In the genomic region with DNA sequence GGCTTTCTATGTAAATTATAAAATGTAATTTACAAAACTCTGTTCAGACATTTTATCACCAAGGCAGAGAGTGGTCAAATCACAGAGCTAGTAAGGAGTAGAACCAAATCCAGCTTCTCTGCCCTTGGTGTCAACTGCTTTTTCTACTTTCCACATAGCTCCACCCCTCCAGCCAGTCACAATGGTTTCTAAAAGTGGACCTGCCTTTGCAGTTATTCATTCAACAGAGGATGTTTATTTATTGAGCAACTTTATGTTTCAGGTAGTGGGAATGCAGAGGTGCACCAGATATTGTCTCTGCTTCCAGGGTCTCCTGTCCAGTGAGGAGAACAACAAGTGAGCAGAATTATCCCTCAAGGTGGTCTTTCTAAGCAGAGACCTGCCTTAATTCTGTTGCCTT, we compare ENCODE assay signal across 20 cellular contexts. TPM values are rescaled to one million over a fixed set of nuclear protein-coding genes. Genes with fewer than 3 reads are reported as not detected.
DNase-seq lines count a peak whose midpoint lies in the region; ATAC-seq and TF ChIP-seq lines count a peak whose summit lies in the region.
"Had no signal": no experiment of that assay in that cellular context is flagged by ENCODE, and none has a peak within 500 bp of the region (broad histone marks: within the 10 kb centered on the region; RNA-seq: fewer than 3 reads in every experiment).

No MANE protein-coding gene starts in this region.

- DNase-seq in MCF 10A (ENCODE audit: unreplicated experiment): peak; percentile 61
- DNase-seq in breast epithelium (ENCODE audit: low spot score in 2 of 2): no peak
- DNase-seq in NCI-H226: peak; percentile 18
- DNase-seq in stimulated activated effector memory CD8-positive, alpha-beta T cell treated with anti-CD3 and anti-CD28 coated beads, Interleukin-12 subunit alpha, Interleukin-12 subunit beta, amount 100 ng/mL, for 72 hours (ENCODE audit: low spot score in 2 of 2): no peak
- no peak for DNase-seq in iPS-NIHi11 (ENCODE audit: low spot score)
- DNase-seq: activated CD4-positive, alpha-beta T cell treated with anti-CD3 and anti-CD28 coated beads for 4 hours; activated effector memory CD4-positive, alpha-beta T cell treated with anti-CD3 and anti-CD28 coated beads, Interleukin-2, amount 50 U/mL, for 16 hours; C1 segment of cervical spinal cord; cortex of kidney; DMS 273 treated with DMSO at 0.1 percent for 48 hours; MG63; NCI-H1436 treated with DMSO at 0.1 percent for 48 hours; NCI-H2171; SHP77 treated with DMSO at 0.1 percent for 48 hours had no signal

- no peaks in the 10 kb centered on the region for H3K27me3 Mint-ChIP-seq in MCF 10A (ENCODE audit: insufficient read depth, unreplicated experiment)
- no peaks in the 10 kb centered on the region for H3K27me3 Mint-ChIP-seq in dendritic cell treated with granulocyte-macrophage colony-stimulating factor and Interleukin-4, amounts not matched to agents 40 ng/mL and 50 ng/mL, for 4 days

- no peaks in the 10 kb centered on the region for H3K9me3 Mint-ChIP-seq in MCF 10A (ENCODE audit: unreplicated experiment)
- H3K9me3 Mint-ChIP-seq in dendritic cell treated with granulocyte-macrophage colony-stimulating factor and Interleukin-4, amounts not matched to agents 40 ng/mL and 50 ng/mL, for 4 days: no peaks in the 10 kb centered on the region
- H3K9me3 Mint-ChIP-seq in stimulated activated effector memory CD8-positive, alpha-beta T cell treated with anti-CD3 and anti-CD28 coated beads, Interleukin-12 subunit alpha, Interleukin-12 subunit beta, amount 100 ng/mL, for 72 hours: peaks cover 2% of the 10 kb centered on the region

- H3K36me3 ChIP-seq in breast epithelium: no peaks in the 10 kb centered on the region
- H3K36me3 ChIP-seq: HAP-1, MG63, right atrium auricular region had no signal

- H3K9me3 ChIP-seq in breast epithelium: no peaks in the 10 kb centered on the region
- H3K9me3 ChIP-seq: HAP-1, MG63, right atrium auricular region had no signal

- no peak overlapping the region for H3K4me3 Mint-ChIP-seq in MCF 10A (ENCODE audit: unreplicated experiment)
- H3K4me3 Mint-ChIP-seq in dendritic cell treated with granulocyte-macrophage colony-stimulating factor and Interleukin-4, amounts not matched to agents 40 ng/mL and 50 ng/mL, for 4 days: no peak overlapping the region
- H3K4me3 Mint-ChIP-seq in stimulated activated effector memory CD8-positive, alpha-beta T cell treated with anti-CD3 and anti-CD28 coated beads, Interleukin-12 subunit alpha, Interleukin-12 subunit beta, amount 100 ng/mL, for 72 hours: no peak overlapping the region

- no peaks in the 10 kb centered on the region for H3K36me3 Mint-ChIP-seq in MCF 10A (ENCODE audit: insufficient read depth, unreplicated experiment)
- H3K36me3 Mint-ChIP-seq in dendritic cell treated with granulocyte-macrophage colony-stimulating factor and Interleukin-4, amounts not matched to agents 40 ng/mL and 50 ng/mL, for 4 days (ENCODE audit: low read depth): no peaks in the 10 kb centered on the region
- no peaks in the 10 kb centered on the region for H3K36me3 Mint-ChIP-seq in stimulated activated effector memory CD8-positive, alpha-beta T cell treated with anti-CD3 and anti-CD28 coated beads, Interleukin-12 subunit alpha, Interleukin-12 subunit beta, amount 100 ng/mL, for 72 hours

- CTCF ChIA-PET in MCF 10A (lab: Yijun Ruan, JAX): interaction anchor here (0.6 kb wide), 1 partner anchor 10 kb away, joined by 3 read pairs; no protein-coding TSS in a partner anchor

- no peak overlapping the region for H3K4me3 ChIP-seq in breast epithelium
- H3K4me3 ChIP-seq: HAP-1, hepatocyte, MG63, right atrium auricular region had no signal

- peaks cover 14% of the 10 kb centered on the region for H3K4me1 Mint-ChIP-seq in MCF 10A (ENCODE audit: insufficient read depth, unreplicated experiment)
- H3K4me1 Mint-ChIP-seq in dendritic cell treated with granulocyte-macrophage colony-stimulating factor and Interleukin-4, amounts not matched to agents 40 ng/mL and 50 ng/mL, for 4 days (ENCODE audit: low read depth): peaks cover 67% of the 10 kb centered on the region
- peaks cover 17% of the 10 kb centered on the region for H3K4me1 Mint-ChIP-seq in stimulated activated effector memory CD8-positive, alpha-beta T cell treated with anti-CD3 and anti-CD28 coated beads, Interleukin-12 subunit alpha, Interleukin-12 subunit beta, amount 100 ng/mL, for 72 hours

- BruUV-seq in MCF 10A (replicated peaks; lab: Mats Ljungman, UMichigan): no TSS peak

- ATAC-seq in stimulated activated effector memory CD8-positive, alpha-beta T cell treated with anti-CD3 and anti-CD28 coated beads, Interleukin-12 subunit alpha, Interleukin-12 subunit beta, amount 100 ng/mL, for 72 hours: no peak
- no peak for ATAC-seq in HG02678 (IDR thresholded peaks at IDR 0.05; ENCODE audit: unreplicated experiment)
- no peak for ATAC-seq in GM19397 (IDR thresholded peaks at IDR 0.05; ENCODE audit: unreplicated experiment)

- intact Hi-C loops in MCF 10A (cut with micrococcal nuclease) (no loop called here), breast epithelium (cut with DNase I; ENCODE audit: low total_unique reads) (no loop called here)
- intact Hi-C loops in dendritic cell treated with granulocyte-macrophage colony-stimulating factor and Interleukin-4, amounts not matched to agents 40 ng/mL and 50 ng/mL, for 4 days (cut with micrococcal nuclease): loop anchor here (5.0 kb wide), 1 partner anchor 41 kb away; the partner anchor contains the start of gene CD274

- POLR2A ChIA-PET in MCF 10A (lab: Yijun Ruan, JAX): interaction anchor here (1.2 to 2.2 kb wide), 4 partner anchors 18 to 57 kb away, joined by 3 to 6 read pairs (median 4); partner anchors contain the start of genes CD274 and PDCD1LG2

- H3K4me1 ChIP-seq in breast epithelium: no peaks in the 10 kb centered on the region
- H3K4me1 ChIP-seq: right atrium auricular region had no signal

- no peak overlapping the region for H3K27ac Mint-ChIP-seq in MCF 10A (ENCODE audit: low read depth, unreplicated experiment)
- peak overlapping the region; percentile 81 for H3K27ac Mint-ChIP-seq in dendritic cell treated with granulocyte-macrophage colony-stimulating factor and Interleukin-4, amounts not matched to agents 40 ng/mL and 50 ng/mL, for 4 days
- H3K27ac Mint-ChIP-seq in stimulated activated effector memory CD8-positive, alpha-beta T cell treated with anti-CD3 and anti-CD28 coated beads, Interleukin-12 subunit alpha, Interleukin-12 subunit beta, amount 100 ng/mL, for 72 hours: peak overlapping the region; percentile 89

- TF ChIP-seq CTCF in MCF 10A (IDR thresholded peaks at IDR 0.05; ENCODE audit: unreplicated experiment) (no peak), breast epithelium (IDR thresholded peaks at IDR 0.05) (no peak)

- H3K27me3 ChIP-seq in breast epithelium: no peaks in the 10 kb centered on the region
- H3K27me3 ChIP-seq: hepatocyte, MG63, right atrium auricular region had no signal

- no peak for TF ChIP-seq POLR2A in breast epithelium (IDR thresholded peaks at IDR 0.05)

- no peak overlapping the region for H3K27ac ChIP-seq in breast epithelium
- H3K27ac ChIP-seq: hepatocyte had no signal

RNA-seq across cellular contexts. Expression of gene PDCD1LG2, which starts 17.4 kb away (rescaled TPM):
- total RNA-seq in MCF 10A (2022): 1.8 and 3.2 TPM in 2 replicates
- total RNA-seq in breast epithelium: 1 to 10 TPM; 1.6 to 8.0 (median 3.3) TPM
- total RNA-seq: hepatocyte had no signal

RNA-seq across cellular contexts. Expression of gene CD274, which starts 42.6 kb away (rescaled TPM):
- 1.9 and 2.6 TPM in 2 replicates for total RNA-seq in MCF 10A (2022)
- 1 to 10 TPM; 1.6 to 3.1 (median 2.9) TPM for total RNA-seq in breast epithelium

RNA-seq across cellular contexts. Expression of gene PLGRKT, which starts 55.2 kb away (rescaled TPM):
- 21.6 and 22.5 TPM in 2 replicates for total RNA-seq in MCF 10A (2022)
- 10 to 100 TPM; 15.0 to 26.2 (median 16.4) TPM for total RNA-seq in breast epithelium

Comparison
In these comparisons a context has a peak if more than half of its experiments do, and no peak if none do; other contexts are left out.
1. DNase-seq: peak in MCF 10A (single experiment) and NCI-H226 (single experiment); none in breast epithelium (0 of 2), stimulated activated effector memory CD8-positive, alpha-beta T cell treated with anti-CD3 and anti-CD28 coated beads, Interleukin-12 subunit alpha, Interleukin-12 subunit beta, amount 100 ng/mL, for 72 hours (0 of 2) and iPS-NIHi11 (single experiment).